ENCODE assay signal across 8 cellular contexts in genomic region chr6:31728767-31729514, GRCh38. TPM values are rescaled to one million over a fixed set of nuclear protein-coding genes. Genes with fewer than 3 reads are reported as not detected.
A peak's percentile ranks its signal among the peaks of the same experiment; 100 is the strongest.
DNase-seq lines count a peak whose midpoint lies in the region; ATAC-seq and TF ChIP-seq lines count a peak whose summit lies in the region.

DDAH2 (minus strand) TSS chr6:31729299; CDS start chr6:31729161, 138 bp downstream.

- no peak for ATAC-seq in GM21619 (IDR thresholded peaks at IDR 0.05; ENCODE audit: unreplicated experiment)

- H3K4me3 ChIP-seq in H7 (ENCODE audit: insufficient read depth, low read depth, low read length) (peak within 1 kb of the TSS; percentile 84), foreskin fibroblast (ENCODE audit: low read depth in 1 of 2, low read length in 2 of 2) (peak within 1 kb of the TSS; percentile 87 to 92), ovary (peak within 1 kb of the TSS; percentile 97)

- TF ChIP-seq POLR2A in ovary (IDR thresholded peaks at IDR 0.05) = no peak

- peak within 1 kb of the TSS; percentile 86 for H3K27ac Mint-ChIP-seq in T-helper 2 cell treated with Interferon-gamma antibody and Interleukin-4, amounts not matched to agents 5 μg/mL and 100 μg/mL, for 36 hours

- H3K4me1 Mint-ChIP-seq in T-helper 2 cell treated with Interferon-gamma antibody and Interleukin-4, amounts not matched to agents 5 μg/mL and 100 μg/mL, for 36 hours (ENCODE audit: low read depth) = peaks cover 52% of the 10 kb centered on the region

- TF ChIP-seq EP300 in ovary (IDR thresholded peaks at IDR 0.05) = peak; percentile 19

- no peaks in the 10 kb centered on the region for H3K9me3 Mint-ChIP-seq in T-helper 2 cell treated with Interferon-gamma antibody and Interleukin-4, amounts not matched to agents 5 μg/mL and 100 μg/mL, for 36 hours

- H3K36me3 Mint-ChIP-seq in T-helper 2 cell treated with Interferon-gamma antibody and Interleukin-4, amounts not matched to agents 5 μg/mL and 100 μg/mL, for 36 hours (ENCODE audit: low read depth) = peaks cover 54% of the 10 kb centered on the region

- H3K27ac ChIP-seq in ovary = peak within 1 kb of the TSS; percentile 93 to 97

- H3K27me3 ChIP-seq in H7 (ENCODE audit: control insufficient read depth, insufficient read depth, low read length) = no peaks in the 10 kb centered on the region
- no peaks in the 10 kb centered on the region for H3K27me3 ChIP-seq in ovary

- no peaks in the 10 kb centered on the region for H3K27me3 Mint-ChIP-seq in T-helper 2 cell treated with Interferon-gamma antibody and Interleukin-4, amounts not matched to agents 5 μg/mL and 100 μg/mL, for 36 hours (ENCODE audit: low read depth)

- TF ChIP-seq CTCF in foreskin fibroblast (IDR thresholded peaks at IDR 0.05; ENCODE audit: low read depth, low read length) = no peak
- peak in 2 of 3 donors; percentile 73 to 83 for TF ChIP-seq CTCF in ovary (IDR thresholded peaks at IDR 0.05)

- intact Hi-C loops in ovary (cut with DNase I) = loop anchor here in 2 of 4 donors (2.0 to 10.0 kb wide), 5 partner anchors 26 to 456 kb away; partner anchors contain the start of genes ABHD16A (in 1 of the 2), AGER (in 1 of the 2), CSNK2B (in 1 of the 2) and HSPA1B (in 1 of the 2)

- peak within 1 kb of the TSS; percentile 94 for H3K4me3 Mint-ChIP-seq in T-helper 2 cell treated with Interferon-gamma antibody and Interleukin-4, amounts not matched to agents 5 μg/mL and 100 μg/mL, for 36 hours

- peaks cover 6% of the 10 kb centered on the region for H3K4me1 ChIP-seq in ovary (ENCODE audit: insufficient read depth)

- H3K36me3 ChIP-seq in H7 (replicated peaks; ENCODE audit: control insufficient read depth, insufficient read depth, low read length) (peaks cover 27% of the 10 kb centered on the region), ovary (no peaks in the 10 kb centered on the region)

- no peaks in the 10 kb centered on the region for H3K9me3 ChIP-seq in ovary

- DNase-seq in H7 (peak; percentile 78), foreskin fibroblast (no peak), ovary (peak; percentile 38 to 62 (median 56)), NCI-H1930 (lab: John Stamatoyannopoulos, UW) (no peak), NCI-H1092 treated with DMSO at 0.1 percent for 48 hours (lab: John Stamatoyannopoulos, UW) (no peak)
- no peak for DNase-seq in T-helper 2 cell treated with Interferon-gamma antibody and Interleukin-4, amounts not matched to agents 5 μg/mL and 100 μg/mL, for 36 hours (ENCODE audit: low spot score)
- no peak for DNase-seq in stimulated activated CD4-positive, alpha-beta T cell treated with anti-CD3 and anti-CD28 coated beads, Interleukin-4, amount 100 ng/mL, for 1 hour

- 7 to 10% (median 10%) methylated on average over 33 to 36 of the region's 36 CpGs for WGBS in ovary, 3 donors

RNA-seq across cellular contexts. Expression of gene DDAH2, which starts in this region (rescaled TPM):
- 83.6 and 99.2 TPM in 2 replicates for total RNA-seq in H7 (2014; rRNA removed; shearing (Covaris generic))
- total RNA-seq in ovary = 100 to 1,000 TPM in 3 of 7 donors, 10 to 100 TPM in 4; 61.2 to 139 (median 95.2) TPM
- 100 to 1,000 TPM in 1 of 2 donors, 10 to 100 TPM in 1; 23.9 to 127 TPM for polyA plus RNA-seq in ovary

Comparison
In these comparisons a context has a peak if more than half of its experiments do, and no peak if none do; other contexts are left out.
1. DNase-seq: peak in H7 (single experiment) and ovary (5 of 5); none in T-helper 2 cell treated with Interferon-gamma antibody and Interleukin-4, amounts not matched to agents 5 μg/mL and 100 μg/mL, for 36 hours (single experiment), foreskin fibroblast (0 of 2), NCI-H1930 (0 of 2), NCI-H1092 treated with DMSO at 0.1 percent for 48 hours (single experiment) and stimulated activated CD4-positive, alpha-beta T cell treated with anti-CD3 and anti-CD28 coated beads, Interleukin-4, amount 100 ng/mL, for 1 hour (single experiment).
2. Peak in every context shown above with its lines, with median percentiles within 50 percentile points of each other: H3K4me3 ChIP-seq.